18 cellular contexts compared by ENCODE assay signal in genomic region chr4:185120631-185120946, GRCh38.
"Had no signal": no experiment of that assay in that cellular context is flagged by ENCODE, and none has a peak within 500 bp of the region (broad histone marks: within the 10 kb centered on the region; RNA-seq: fewer than 3 reads in every experiment).

No MANE protein-coding gene starts in this region.

- H3K4me3 ChIP-seq: left lung, sigmoid colon, spleen had no signal

- H3K4me3 Mint-ChIP-seq: activated CD8-positive, alpha-beta T cell treated with anti-CD3 and anti-CD28 coated beads, Interleukin-2, amount 10 ng/mL, durations not matched to agents 7 days and 5 days; activated naive CD8-positive, alpha-beta T cell treated with anti-CD3 and anti-CD28 coated beads for 36 hours; activated T-cell treated with anti-CD3 and anti-CD28 coated beads, Interleukin-2, amount 50 U/mL, for 72 hours; effector memory CD8-positive, alpha-beta T cell; natural killer cell treated with Interleukin-12 subunit alpha and Interleukin-12 subunit beta and Interleukin-15 and Interleukin-18, amount 100 ng/mL, for 72 hours; stimulated activated naive CD8-positive, alpha-beta T cell treated with anti-CD3 and anti-CD28 coated beads, Interleukin-15, amount 100 ng/mL, for 72 hours; T-helper 1 cell treated with Interleukin-12 subunit alpha and Interleukin-12 subunit beta and Interleukin-4 antibody, amounts not matched to agents 30 μg/mL and 1 μg/mL, for 36 hours had no signal

- H3K27ac ChIP-seq: epithelial cell of prostate, left lung, sigmoid colon, spleen had no signal

- H3K27ac Mint-ChIP-seq: activated CD8-positive, alpha-beta T cell treated with anti-CD3 and anti-CD28 coated beads, Interleukin-2, amount 10 ng/mL, durations not matched to agents 7 days and 5 days; activated naive CD8-positive, alpha-beta T cell treated with anti-CD3 and anti-CD28 coated beads for 36 hours; activated T-cell treated with anti-CD3 and anti-CD28 coated beads, Interleukin-2, amount 50 U/mL, for 72 hours; effector memory CD8-positive, alpha-beta T cell; natural killer cell treated with Interleukin-12 subunit alpha and Interleukin-12 subunit beta and Interleukin-15 and Interleukin-18, amount 100 ng/mL, for 72 hours; stimulated activated naive CD8-positive, alpha-beta T cell treated with anti-CD3 and anti-CD28 coated beads, Interleukin-15, amount 100 ng/mL, for 72 hours; T-helper 1 cell treated with Interleukin-12 subunit alpha and Interleukin-12 subunit beta and Interleukin-4 antibody, amounts not matched to agents 30 μg/mL and 1 μg/mL, for 36 hours had no signal

- H3K9me3 ChIP-seq: left lung, sigmoid colon, spleen had no signal

- H3K27me3 ChIP-seq: sigmoid colon had no signal

- H3K9me3 Mint-ChIP-seq: activated naive CD8-positive, alpha-beta T cell treated with anti-CD3 and anti-CD28 coated beads for 36 hours; activated T-cell treated with anti-CD3 and anti-CD28 coated beads, Interleukin-2, amount 50 U/mL, for 72 hours; effector memory CD8-positive, alpha-beta T cell; natural killer cell treated with Interleukin-12 subunit alpha and Interleukin-12 subunit beta and Interleukin-15 and Interleukin-18, amount 100 ng/mL, for 72 hours; stimulated activated naive CD8-positive, alpha-beta T cell treated with anti-CD3 and anti-CD28 coated beads, Interleukin-15, amount 100 ng/mL, for 72 hours; T-helper 1 cell treated with Interleukin-12 subunit alpha and Interleukin-12 subunit beta and Interleukin-4 antibody, amounts not matched to agents 30 μg/mL and 1 μg/mL, for 36 hours had no signal

- ATAC-seq: activated CD8-positive, alpha-beta T cell treated with anti-CD3 and anti-CD28 coated beads, Interleukin-2, amount 10 ng/mL, durations not matched to agents 7 days and 5 days; activated T-cell treated with anti-CD3 and anti-CD28 coated beads, Interleukin-2, amount 50 U/mL, for 72 hours; effector memory CD8-positive, alpha-beta T cell; natural killer cell treated with Interleukin-12 subunit alpha and Interleukin-12 subunit beta and Interleukin-15 and Interleukin-18, amount 100 ng/mL, for 72 hours; stimulated activated naive CD8-positive, alpha-beta T cell treated with anti-CD3 and anti-CD28 coated beads, Interleukin-15, amount 100 ng/mL, for 72 hours had no signal

- H3K4me1 ChIP-seq: left lung, sigmoid colon, spleen had no signal

- H3K4me1 Mint-ChIP-seq: activated naive CD8-positive, alpha-beta T cell treated with anti-CD3 and anti-CD28 coated beads for 36 hours; stimulated activated naive CD8-positive, alpha-beta T cell treated with anti-CD3 and anti-CD28 coated beads, Interleukin-15, amount 100 ng/mL, for 72 hours had no signal

- DNase-seq: activated CD4-positive, alpha-beta T cell treated with anti-CD3 and anti-CD28 coated beads for 4 hours; activated CD8-positive, alpha-beta memory T cell treated with anti-CD3 and anti-CD28 coated beads, Interleukin-2, amount 50 U/mL, for 4 hours; activated CD8-positive, alpha-beta T cell treated with anti-CD3 and anti-CD28 coated beads, Interleukin-2, amount 10 ng/mL, durations not matched to agents 7 days and 5 days; activated gamma-delta T cell; activated naive CD8-positive, alpha-beta T cell treated with anti-CD3 and anti-CD28 coated beads for 36 hours; activated T-cell treated with anti-CD3 and anti-CD28 coated beads, Interleukin-2, amount 50 U/mL, for 72 hours; amygdala; cerebellar nuclear complex; dermis blood vessel endothelial cell; effector memory CD8-positive, alpha-beta T cell; left lung; sigmoid colon; spleen; stimulated activated naive CD8-positive, alpha-beta T cell treated with anti-CD3 and anti-CD28 coated beads, Interleukin-15, amount 100 ng/mL, for 72 hours had no signal

- H3K36me3 Mint-ChIP-seq: activated naive CD8-positive, alpha-beta T cell treated with anti-CD3 and anti-CD28 coated beads for 36 hours; brain; natural killer cell treated with Interleukin-12 subunit alpha and Interleukin-12 subunit beta and Interleukin-15 and Interleukin-18, amount 100 ng/mL, for 72 hours had no signal

- H3K36me3 ChIP-seq: left lung, sigmoid colon, spleen had no signal
